ENCODE assay signal across 8 cellular contexts in genomic region chr10:69179743-69180524, GRCh38. TPM values are rescaled to one million over a fixed set of nuclear protein-coding genes. Genes with fewer than 3 reads are reported as not detected.
DNase-seq lines count a peak whose midpoint lies in the region; ATAC-seq and TF ChIP-seq lines count a peak whose summit lies in the region.

SUPV3L1 (plus strand) TSS chr10:69180234; CDS start chr10:69180292, 58 bp downstream.

- peak within 1 kb of the TSS; percentile 89 for H3K27ac ChIP-seq in thymus (ENCODE audit: low read depth)

- peaks cover 7% of the 10 kb centered on the region for H3K36me3 ChIP-seq in thymus (ENCODE audit: control insufficient read depth, insufficient read depth)

- no peak for TF ChIP-seq CTCF in GM10266 (IDR thresholded peaks at IDR 0.05; ENCODE audit: control insufficient read depth, insufficient read depth, low read depth, missing control alignments)
- no peak for TF ChIP-seq CTCF in osteocyte (IDR thresholded peaks at IDR 0.05)

- DNase-seq in GM10266 (ENCODE audit: extremely low spot score): peak; percentile 90
- DNase-seq in NCI-H1105 treated with DMSO at 0.1 percent for 48 hours (lab: John Stamatoyannopoulos, UW): peak; percentile 88
- peak; percentile 76 to 95 for DNase-seq in SW 1271 (lab: John Stamatoyannopoulos, UW)
- DNase-seq in activated naive CD8-positive, alpha-beta T cell treated with anti-CD3 and anti-CD28 coated beads, Interleukin-2, amount 50 U/mL, for 16 hours (ENCODE audit: low read depth, low spot score): peak; percentile 66
- DNase-seq in head of caudate nucleus: peak; percentile 87 to 99 (median 96)
- peak; percentile 95 for DNase-seq in osteocyte (ENCODE audit: extremely low spot score, unreplicated experiment)

- H3K36me3 Mint-ChIP-seq in osteocyte (ENCODE audit: unreplicated experiment): peaks cover 4% of the 10 kb centered on the region

- H3K9me3 ChIP-seq in thymus (ENCODE audit: control insufficient read depth): no peaks in the 10 kb centered on the region

- peaks cover 9% of the 10 kb centered on the region for H3K4me1 ChIP-seq in thymus (ENCODE audit: control insufficient read depth, insufficient read depth, low read length)

- peaks cover 27% of the 10 kb centered on the region for H3K4me1 Mint-ChIP-seq in osteocyte (ENCODE audit: unreplicated experiment)

- H3K27me3 ChIP-seq in thymus (ENCODE audit: control insufficient read depth, insufficient read depth): no peaks in the 10 kb centered on the region

- WGBS in thymus: under 1% methylated on average over 44 of the region's 44 CpGs

- peak within 1 kb of the TSS; percentile 94 for H3K4me3 Mint-ChIP-seq in osteocyte (ENCODE audit: unreplicated experiment)

- H3K9me3 Mint-ChIP-seq in osteocyte (ENCODE audit: unreplicated experiment): no peaks in the 10 kb centered on the region

- H3K4me3 ChIP-seq in thymus (ENCODE audit: low read length): peak within 1 kb of the TSS; percentile 78

- intact Hi-C loops in head of caudate nucleus (cut with DNase I): loop anchor here (5.0 kb wide), 1 partner anchor 58 kb away; the partner anchor contains the start of gene VPS26A

- peak within 1 kb of the TSS; percentile 100 for H3K27ac Mint-ChIP-seq in osteocyte (ENCODE audit: unreplicated experiment)

- H3K27me3 Mint-ChIP-seq in osteocyte (ENCODE audit: unreplicated experiment): no peaks in the 10 kb centered on the region

- peak; percentile 88 for ATAC-seq in HG02623 (IDR thresholded peaks at IDR 0.05; ENCODE audit: unreplicated experiment)

RNA-seq across cellular contexts. Expression of gene SUPV3L1, which starts in this region (rescaled TPM):
- total RNA-seq in osteocyte: 27.3 and 30.5 TPM in 2 replicates
- polyA plus RNA-seq in thymus: 76.7 TPM

Comparison
In these comparisons a context has a peak if more than half of its experiments do, and no peak if none do; other contexts are left out.
1. Peak in every context shown above with its lines: DNase-seq, ATAC-seq, H3K4me3 ChIP-seq and H3K27ac ChIP-seq.